9 cellular contexts compared by ENCODE assay signal in the genomic region with DNA sequence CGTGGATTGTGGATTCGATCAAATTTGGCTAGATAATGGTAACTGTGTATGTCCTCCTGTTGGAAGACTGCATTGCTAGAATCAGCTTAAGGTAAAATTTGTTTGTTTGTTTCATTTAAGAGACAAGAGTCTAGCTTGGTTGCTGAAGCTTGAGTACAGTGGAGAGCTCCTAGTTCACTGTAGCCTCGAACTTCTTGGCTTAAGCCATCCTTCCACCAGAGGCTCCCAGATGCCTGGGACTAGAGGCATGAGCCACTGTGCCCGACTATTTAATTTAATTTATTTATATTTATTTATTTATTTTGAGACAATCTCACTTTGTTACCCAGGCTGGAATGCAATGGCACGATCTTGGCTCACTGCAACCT. TPM values are rescaled to one million over a fixed set of nuclear protein-coding genes. Genes with fewer than 3 reads are reported as not detected.
DNase-seq lines count a peak whose midpoint lies in the region; ATAC-seq and TF ChIP-seq lines count a peak whose summit lies in the region.
"Had no signal": no experiment of that assay in that cellular context is flagged by ENCODE, and none has a peak within 500 bp of the region (broad histone marks: within the 10 kb centered on the region; RNA-seq: fewer than 3 reads in every experiment).

No MANE protein-coding gene starts in this region.

- DNase-seq in BE2C (no peak), MCF 10A (ENCODE audit: unreplicated experiment) (no peak), glomerular visceral epithelial cell (ENCODE audit: extremely low spot score) (no peak), KBM-7 (no peak), superior temporal gyrus (ENCODE audit: extremely low spot score) (no peak)
- DNase-seq: activated CD8-positive, alpha-beta memory T cell treated with anti-CD3 and anti-CD28 coated beads, Interleukin-2, amount 50 U/mL, for 4 hours had no signal

- peaks cover 16% of the 10 kb centered on the region for H3K4me1 Mint-ChIP-seq in MCF 10A (ENCODE audit: insufficient read depth, unreplicated experiment)

- H3K9me3 ChIP-seq in BE2C (no peaks in the 10 kb centered on the region), HUES64 (ENCODE audit: insufficient read depth, low read depth, low read length) (no peaks in the 10 kb centered on the region), muscle layer of duodenum (ENCODE audit: control insufficient read depth in 1 of 2, low read length in 2 of 2) (no peaks in the 10 kb centered on the region)

- intact Hi-C loops in MCF 10A (cut with micrococcal nuclease) = no loop called here

- peak overlapping the region; percentile 77; the same call in 1 of the 2 replicates for H3K4me3 ChIP-seq in BE2C (ENCODE audit: low read depth, low read length)
- H3K4me3 ChIP-seq in HUES64 (ENCODE audit: low read length) = peak overlapping the region; percentile 95
- H3K4me3 ChIP-seq in muscle layer of duodenum (ENCODE audit: low read depth in 1 of 2, low read length in 2 of 2) = peak overlapping the region; percentile 90 to 92

- H3K36me3 Mint-ChIP-seq in MCF 10A (ENCODE audit: insufficient read depth, unreplicated experiment) = peaks cover 14% of the 10 kb centered on the region

- H3K27ac ChIP-seq in HUES64 (ENCODE audit: low read depth, low read length) = no peak overlapping the region; the same call in 1 of the 2 replicates
- H3K27ac ChIP-seq in muscle layer of duodenum (ENCODE audit: low read length) = no peak overlapping the region

- H3K27ac Mint-ChIP-seq in MCF 10A (ENCODE audit: low read depth, unreplicated experiment) = no peak overlapping the region

- POLR2A ChIA-PET in MCF 10A (lab: Yijun Ruan, JAX) = interaction anchor here (0.5 to 3.5 kb wide), 14 partner anchors 18 to 210 kb away, joined by 3 to 32 read pairs (median 4); a partner anchor contains a TSS

- H3K4me1 ChIP-seq in BE2C (no peaks in the 10 kb centered on the region), HUES64 (ENCODE audit: insufficient read depth, low read length) (peaks cover 5% of the 10 kb centered on the region; the same call in 1 of the 2 replicates), muscle layer of duodenum (ENCODE audit: control insufficient read depth in 1 of 2, insufficient read depth in 2 of 2, low read length in 2 of 2) (peaks cover 11 to 17% of the 10 kb centered on the region in 2 donors)

- BruUV-seq in MCF 10A (replicated peaks; lab: Mats Ljungman, UMichigan) = no TSS peak

- ATAC-seq in HG02870 (IDR thresholded peaks at IDR 0.05; ENCODE audit: unreplicated experiment) = no peak

- H3K9me3 Mint-ChIP-seq in MCF 10A (ENCODE audit: unreplicated experiment) = no peaks in the 10 kb centered on the region

- H3K36me3 ChIP-seq in BE2C (no peaks in the 10 kb centered on the region), HUES64 (ENCODE audit: insufficient read depth, low read length) (peaks cover 13% of the 10 kb centered on the region; the same call in 1 of the 2 replicates), muscle layer of duodenum (ENCODE audit: control insufficient read depth in 1 of 2, insufficient read depth in 2 of 2, low read length in 2 of 2) (no peaks in the 10 kb centered on the region)

- CTCF ChIA-PET in MCF 10A (lab: Yijun Ruan, JAX) = interaction anchor here (0.5 to 1.5 kb wide), 4 partner anchors 11 to 122 kb away, joined by 4 to 9 read pairs (median 4); no protein-coding TSS in a partner anchor

- TF ChIP-seq CTCF in BE2C (IDR thresholded peaks at IDR 0.05; ENCODE audit: low read depth, low read length) (no peak), MCF 10A (IDR thresholded peaks at IDR 0.05; ENCODE audit: unreplicated experiment) (no peak)

- peak overlapping the region; percentile 96; the same call in 1 of the 2 replicates for H3K9ac ChIP-seq in HUES64 (ENCODE audit: low read depth, low read length)

- H3K4me3 Mint-ChIP-seq in MCF 10A (ENCODE audit: unreplicated experiment) = peak overlapping the region; percentile 91

- in situ Hi-C loops in KBM-7 (cut with MboI; ENCODE audit: low pct_unique_long_range_greater_than_20kb, low sequenced_read_pairs) = no loop called here

- no peaks in the 10 kb centered on the region for H3K27me3 ChIP-seq in BE2C
- H3K27me3 ChIP-seq in HUES64 (ENCODE audit: insufficient read depth, low read length) = no peaks in the 10 kb centered on the region
- no peaks in the 10 kb centered on the region for H3K27me3 ChIP-seq in muscle layer of duodenum (ENCODE audit: low read depth, low read length)

- 98% methylated on average over 4 of the region's 5 CpGs for WGBS in HUES64

- H3K27me3 Mint-ChIP-seq in MCF 10A (ENCODE audit: insufficient read depth, unreplicated experiment) = no peaks in the 10 kb centered on the region

RNA-seq across cellular contexts. Expression of a gene that starts 1.5 kb away (rescaled TPM):
- polyA plus RNA-seq in BE2C (2012; ENCODE audit: insufficient read depth, insufficient read length, low read depth) = 8.8 TPM
- 33.2 TPM for polyA plus RNA-seq in HUES64 (2013, experiment 1 of 2)
- polyA plus RNA-seq in HUES64 (2013, experiment 2 of 2) = 36.9 TPM
- total RNA-seq in MCF 10A (2022) = 50.7 and 56.4 TPM in 2 replicates

RNA-seq across cellular contexts. Expression of a gene that starts 42.2 kb away (rescaled TPM):
- 29.9 TPM for polyA plus RNA-seq in BE2C (2012; ENCODE audit: insufficient read depth, insufficient read length, low read depth)
- 10.0 TPM for polyA plus RNA-seq in HUES64 (2013, experiment 1 of 2)
- polyA plus RNA-seq in HUES64 (2013, experiment 2 of 2) = 14.1 TPM
- total RNA-seq in MCF 10A (2022) = 19.0 and 22.9 TPM in 2 replicates
